Comparison of ENCODE assay signal across 8 cellular contexts in genomic region chr3:39180546-39181346, GRCh38. TPM values are rescaled to one million over a fixed set of nuclear protein-coding genes. Genes with fewer than 3 reads are reported as not detected.
A peak's percentile ranks its signal among the peaks of the same experiment; 100 is the strongest.
DNase-seq lines count a peak whose midpoint lies in the region; ATAC-seq and TF ChIP-seq lines count a peak whose summit lies in the region.

No MANE protein-coding gene starts in this region.

- peaks cover 4% of the 10 kb centered on the region; the same call in 1 of the 2 replicates for H3F3A ChIP-seq in SU-DHL-6 (ENCODE audit: insufficient read depth)

- H3K4me1 ChIP-seq in heart left ventricle: peaks cover 3 to 84% (median 44%) of the 10 kb centered on the region in 12 donors
- peaks cover 23 to 29% of the 10 kb centered on the region in 2 experiments for H3K4me1 ChIP-seq in trophoblast cell (ENCODE audit: control insufficient read depth in 1 of 2, insufficient read depth in 2 of 2, low read length in 2 of 2)
- H3K4me1 ChIP-seq in tibial nerve: peaks cover 0 to 59% (median 26%) of the 10 kb centered on the region in 4 donors

- H3K4me1 Mint-ChIP-seq in HFFc6 (ENCODE audit: low read depth): peaks cover 53% of the 10 kb centered on the region
- peaks cover 45% of the 10 kb centered on the region for H3K4me1 Mint-ChIP-seq in activated naive CD8-positive, alpha-beta T cell treated with anti-CD3 and anti-CD28 coated beads, Interleukin-2, amount 10 ng/mL, durations not matched to agents 7 days and 5 days

- peak; percentile 78 to 83 for TF ChIP-seq EP300 in tibial nerve (IDR thresholded peaks at IDR 0.05)

- POLR2A ChIA-PET in activated naive CD8-positive, alpha-beta T cell treated with anti-CD3 and anti-CD28 coated beads, Interleukin-2, amount 10 ng/mL, durations not matched to agents 7 days and 5 days (lab: Charles Lee): no interaction called here

- H2BK5ac ChIP-seq in trophoblast cell (ENCODE audit: low read depth, low read length, poor library complexity): peak overlapping the region; percentile 32

- TF ChIP-seq CTCF in HFFc6 (IDR thresholded peaks at IDR 0.05) (peak; percentile 28; the same call in 1 of the 2 replicates), SU-DHL-6 (IDR thresholded peaks at IDR 0.05; ENCODE audit: insufficient read depth, low read length, poor library complexity, severe bottlenecking) (no peak), heart left ventricle (IDR thresholded peaks at IDR 0.05) (peak in 9 of 12 donors; percentile 9 to 53 (median 32)), tibial nerve (IDR thresholded peaks at IDR 0.05) (peak in 4 of 5 experiments; percentile 2 to 63 (median 26))

- H3K27me3 Mint-ChIP-seq in HFFc6 (ENCODE audit: insufficient read depth): peaks cover 1% of the 10 kb centered on the region
- H3K27me3 Mint-ChIP-seq in activated naive CD8-positive, alpha-beta T cell treated with anti-CD3 and anti-CD28 coated beads, Interleukin-2, amount 10 ng/mL, durations not matched to agents 7 days and 5 days: no peaks in the 10 kb centered on the region

- H2AK5ac ChIP-seq in trophoblast cell (ENCODE audit: low read length): peak overlapping the region; percentile 71

- peak overlapping the region; percentile 84 for H3K4me3 Mint-ChIP-seq in HFFc6
- H3K4me3 Mint-ChIP-seq in activated naive CD8-positive, alpha-beta T cell treated with anti-CD3 and anti-CD28 coated beads, Interleukin-2, amount 10 ng/mL, durations not matched to agents 7 days and 5 days: peak overlapping the region; percentile 89

- peak; percentile 89 for ATAC-seq in activated naive CD8-positive, alpha-beta T cell treated with anti-CD3 and anti-CD28 coated beads, Interleukin-2, amount 10 ng/mL, durations not matched to agents 7 days and 5 days (ENCODE audit: low read depth)
- ATAC-seq in heart left ventricle: peak; percentile 80 to 89 (median 84)

- H2BK12ac ChIP-seq in trophoblast cell (ENCODE audit: low read length): peak overlapping the region; percentile 66

- H3K9ac ChIP-seq in SU-DHL-6 (ENCODE audit: low read length) (peak overlapping the region; percentile 6; the same call in 1 of the 2 replicates), trophoblast cell (ENCODE audit: low read length) (no peak overlapping the region)

- H3K14ac ChIP-seq in trophoblast cell (ENCODE audit: low read length): peak overlapping the region; percentile 78

- H3K9me3 ChIP-seq in SU-DHL-6 (ENCODE audit: insufficient read depth, low read length) (no peaks in the 10 kb centered on the region), heart left ventricle (no peaks in the 10 kb centered on the region), trophoblast cell (ENCODE audit: insufficient read depth, low read depth, low read length) (no peaks in the 10 kb centered on the region), tibial nerve (no peaks in the 10 kb centered on the region)

- H3K23ac ChIP-seq in trophoblast cell (ENCODE audit: low read length): no peak overlapping the region

- no peaks in the 10 kb centered on the region for H3K9me3 Mint-ChIP-seq in HFFc6
- no peaks in the 10 kb centered on the region for H3K9me3 Mint-ChIP-seq in activated naive CD8-positive, alpha-beta T cell treated with anti-CD3 and anti-CD28 coated beads, Interleukin-2, amount 10 ng/mL, durations not matched to agents 7 days and 5 days

- H3K27ac Mint-ChIP-seq in HFFc6: peak overlapping the region; percentile 71
- H3K27ac Mint-ChIP-seq in activated naive CD8-positive, alpha-beta T cell treated with anti-CD3 and anti-CD28 coated beads, Interleukin-2, amount 10 ng/mL, durations not matched to agents 7 days and 5 days: peak overlapping the region; percentile 47

- no peaks in the 10 kb centered on the region for H3K9me2 ChIP-seq in SU-DHL-6 (replicated peaks; ENCODE audit: insufficient read depth, low read length)

- H3K4ac ChIP-seq in trophoblast cell (ENCODE audit: low read depth, low read length): peak overlapping the region; percentile 57

- H4K12ac ChIP-seq in trophoblast cell (ENCODE audit: low read depth, low read length): peak overlapping the region; percentile 45

- intact Hi-C loops in heart left ventricle (cut with DNase I): loop anchor here in 8 of 10 donors (1.0 to 10.0 kb wide), 7 partner anchors 38 to 204 kb away; partner anchors contain the start of genes GORASP1 (in 4 of the 8), TTC21A (in 4 of the 8) and SLC25A38 (in 1 of the 8)

- H3K27me3 ChIP-seq in SU-DHL-6 (ENCODE audit: low read length) (no peaks in the 10 kb centered on the region), heart left ventricle (no peaks in the 10 kb centered on the region), trophoblast cell (ENCODE audit: insufficient read depth, low read length) (no peaks in the 10 kb centered on the region), tibial nerve (no peaks in the 10 kb centered on the region)

- H3K27ac ChIP-seq in SU-DHL-6 (ENCODE audit: low read depth, low read length): no peak overlapping the region
- H3K27ac ChIP-seq in heart left ventricle: peak overlapping the region; percentile 69 to 99 (median 94)
- H3K27ac ChIP-seq in trophoblast cell (ENCODE audit: low read depth, low read length): peak overlapping the region; percentile 42
- H3K27ac ChIP-seq in tibial nerve: peak overlapping the region; percentile 63 to 97 (median 78)

- H3K79me2 ChIP-seq in SU-DHL-6 (ENCODE audit: insufficient read depth, low read length): no peaks in the 10 kb centered on the region
- H3K79me2 ChIP-seq in trophoblast cell (ENCODE audit: control insufficient read depth, insufficient read depth, low read length, poor library complexity): peaks cover 8% of the 10 kb centered on the region

- WGBS in heart left ventricle, 4 donors: 2 to 10% (median 3%) methylated on average over 19 to 64 of the region's 64 CpGs
- WGBS in trophoblast cell (ENCODE audit: extremely low coverage, insufficient coverage, insufficient read length): no CpG with 5 or more reads among the region's 64 CpGs
- WGBS in tibial nerve, 2 donors: 7% methylated on average over 28 to 31 of the region's 64 CpGs

- H2AFZ ChIP-seq in SU-DHL-6 (ENCODE audit: low read depth, low read length, severe bottlenecking) (peak overlapping the region; percentile 7), trophoblast cell (ENCODE audit: insufficient read depth, low read length, poor library complexity) (peak overlapping the region; percentile 92)

- peak overlapping the region; percentile 68 for H4K8ac ChIP-seq in trophoblast cell (ENCODE audit: low read depth, low read length)

- H2BK120ac ChIP-seq in trophoblast cell (ENCODE audit: insufficient read depth, low read length, poor library complexity): peak overlapping the region; percentile 67

- H4K20me1 ChIP-seq in SU-DHL-6 (ENCODE audit: low read depth, low read length): no peaks in the 10 kb centered on the region

- TF ChIP-seq POLR2A in heart left ventricle (IDR thresholded peaks at IDR 0.05) (peak in 1 of 2 donors; percentile 50), tibial nerve (IDR thresholded peaks at IDR 0.05) (peak; percentile 16 to 56)

- H3K4me2 ChIP-seq in SU-DHL-6 (ENCODE audit: low read depth, low read length, poor library complexity, severe bottlenecking) (peak overlapping the region; percentile 46), trophoblast cell (ENCODE audit: low read length) (peak overlapping the region; percentile 61)

- peak overlapping the region; percentile 76 for H4K91ac ChIP-seq in trophoblast cell (ENCODE audit: low read depth, low read length)

- peaks cover 24% of the 10 kb centered on the region for H3K79me1 ChIP-seq in trophoblast cell (ENCODE audit: low read length)

- DNase-seq in GDM1 (lab: John Stamatoyannopoulos, UW) (peak; percentile 63), HFFc6 (peak; percentile 73), NCI-H1048 (lab: John Stamatoyannopoulos, UW) (peak; percentile 52), heart left ventricle (peak; percentile 93 to 96 (median 95)), trophoblast cell (peak; percentile 86 to 89), tibial nerve (ENCODE audit: low spot score in 2 of 2) (peak; percentile 77 to 85)
- peak; percentile 95 for DNase-seq in activated naive CD8-positive, alpha-beta T cell treated with anti-CD3 and anti-CD28 coated beads, Interleukin-2, amount 10 ng/mL, durations not matched to agents 7 days and 5 days

- H3K18ac ChIP-seq in trophoblast cell (ENCODE audit: low read length): peak overlapping the region; percentile 65

- H3K36me3 ChIP-seq in SU-DHL-6 (ENCODE audit: low read length) (no peaks in the 10 kb centered on the region), heart left ventricle (peaks cover 0 to 24% (median 4%) of the 10 kb centered on the region in 9 donors), trophoblast cell (ENCODE audit: control insufficient read depth in 1 of 2, insufficient read depth in 2 of 2, low read length in 2 of 2) (no peaks in the 10 kb centered on the region), tibial nerve (no peaks in the 10 kb centered on the region)

- no peaks in the 10 kb centered on the region for H3K36me3 Mint-ChIP-seq in HFFc6 (ENCODE audit: low read depth)
- H3K36me3 Mint-ChIP-seq in activated naive CD8-positive, alpha-beta T cell treated with anti-CD3 and anti-CD28 coated beads, Interleukin-2, amount 10 ng/mL, durations not matched to agents 7 days and 5 days: peaks cover 9% of the 10 kb centered on the region

- H3K4me3 ChIP-seq in SU-DHL-6 (ENCODE audit: insufficient read depth, low read length, poor library complexity, severe bottlenecking): peak overlapping the region; percentile 36
- peak overlapping the region in 11 of 12 donors; percentile 15 to 53 (median 47) for H3K4me3 ChIP-seq in heart left ventricle
- H3K4me3 ChIP-seq in trophoblast cell (ENCODE audit: low read depth, low read length): no peak overlapping the region
- peak overlapping the region; percentile 27 to 56 (median 30) for H3K4me3 ChIP-seq in tibial nerve

RNA-seq across cellular contexts. Expression of gene XIRP1, which starts 11.6 kb away (rescaled TPM):
- total RNA-seq in HFFc6 (2021; fragmentation: NEBNext Ultra II Directional; extraction: Animal tissue kit (Norgen Biotek cat#: 25700)): not detected
- total RNA-seq in activated naive CD8-positive, alpha-beta T cell treated with anti-CD3 and anti-CD28 coated beads, Interleukin-2, amount 10 ng/mL, durations not matched to agents 7 days and 5 days: not detected
- total RNA-seq in heart left ventricle (1,000 to 10,000 TPM in 1 of 9 donors, 100 to 1,000 TPM in 8; 293 to 1,122 (median 530) TPM), tibial nerve (not detected)
- polyA plus RNA-seq in heart left ventricle: 100 to 1,000 TPM; 496 to 675 TPM
- polyA plus RNA-seq in trophoblast cell (2013): 0.05 and 0.07 TPM in 2 replicates

RNA-seq across cellular contexts. Expression of gene CSRNP1, which starts 27.4 kb away (rescaled TPM):
- 10 to 100 TPM; 10.5 to 18.2 (median 12.5) TPM for total RNA-seq in HFFc6 (2021; fragmentation: NEBNext Ultra II Directional; extraction: Animal tissue kit (Norgen Biotek cat#: 25700))
- 10 to 100 TPM; 15.8 to 16.5 TPM for total RNA-seq in activated naive CD8-positive, alpha-beta T cell treated with anti-CD3 and anti-CD28 coated beads, Interleukin-2, amount 10 ng/mL, durations not matched to agents 7 days and 5 days
- total RNA-seq in heart left ventricle (10 to 100 TPM in 7 of 9 donors, 1 to 10 TPM in 2; 5.3 to 27.3 (median 17.2) TPM), tibial nerve (10 to 100 TPM; 48.3 to 72.8 (median 66.0) TPM)
- 10 to 100 TPM in 1 of 2 donors, 1 to 10 TPM in 1; 9.3 to 40.3 TPM for polyA plus RNA-seq in heart left ventricle
- polyA plus RNA-seq in trophoblast cell (2013): 35.6 and 35.8 TPM in 2 replicates

Comparison
In these comparisons a context has a peak if more than half of its experiments do, and no peak if none do; other contexts are left out.
1. RNA of gene XIRP1, which starts 11.6 kb away (total RNA-seq): 293 to 1,122 TPM in heart left ventricle; not detected in activated naive CD8-positive, alpha-beta T cell treated with anti-CD3 and anti-CD28 coated beads, Interleukin-2, amount 10 ng/mL, durations not matched to agents 7 days and 5 days, not detected in HFFc6 and not detected in tibial nerve; every median in the first group is over 100 times any median in the second.
2. Peak in every context shown above with its lines, with median percentiles within 50 percentile points of each other: DNase-seq.